In the genomic region with DNA sequence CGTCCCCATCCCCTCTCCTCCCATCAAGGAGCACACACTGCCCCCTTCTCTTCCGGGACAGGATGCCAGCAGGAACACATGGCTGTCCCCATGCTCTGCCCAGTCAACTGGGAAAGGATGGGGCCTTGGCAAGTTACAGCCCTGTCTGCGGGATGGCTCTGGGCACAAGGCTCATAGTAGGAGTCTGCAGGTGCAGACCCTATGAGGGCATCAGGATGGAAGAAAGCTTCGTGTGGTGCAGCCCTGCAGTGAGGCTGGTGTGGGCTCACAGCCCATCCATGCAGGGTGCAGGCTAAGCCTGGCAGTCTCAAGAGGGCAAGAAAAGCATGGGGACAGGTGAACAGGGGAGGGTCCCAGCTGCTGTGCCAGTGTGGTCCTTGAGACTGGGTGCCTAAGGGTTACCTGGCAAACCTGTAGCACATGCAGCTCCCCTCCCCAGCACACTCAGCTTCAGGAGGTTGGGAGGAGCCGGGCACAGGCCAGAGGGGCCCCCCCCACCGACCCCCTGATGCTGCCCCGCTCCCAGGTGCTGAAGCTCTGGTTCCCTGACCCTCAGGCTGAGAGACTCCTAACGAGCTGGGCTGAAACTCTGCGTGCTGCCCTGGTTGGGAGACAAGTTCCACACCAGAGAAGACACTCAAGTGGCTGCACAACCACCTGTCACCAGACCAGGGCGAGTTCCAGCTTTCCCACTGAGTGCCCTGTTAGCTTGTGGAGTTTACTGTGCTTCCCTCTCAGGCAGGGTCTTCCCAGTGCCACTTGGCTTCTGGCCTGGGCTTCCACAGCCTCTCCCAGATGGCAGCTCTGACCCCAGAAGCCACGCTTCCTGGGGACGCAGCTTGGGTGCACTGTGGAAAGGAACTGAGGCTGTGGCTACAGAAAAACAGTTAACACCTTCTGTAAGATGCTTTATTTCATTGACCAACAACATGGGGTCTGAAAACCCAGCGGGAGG, we compare ENCODE assay signal across 1 cellular context.
TF ChIP-seq lines count a peak whose summit lies in the region.

No MANE protein-coding gene starts in this region.

TF ChIP-seq in SK-N-SH, 30 proteins besides CTCF, POLR2A, EP300 and RAD21 (continued from another document):
- no peak for TF ChIP-seq TCF12 (IDR thresholded peaks at IDR 0.05)
- TF ChIP-seq RXRA (IDR thresholded peaks at IDR 0.05; ENCODE audit: borderline replicate concordance, low read depth), result no peak
- no peak for TF ChIP-seq IRF3 (IDR thresholded peaks at IDR 0.05; ENCODE audit: low read depth, low read length)
- TF ChIP-seq MEF2A (IDR thresholded peaks at IDR 0.05; ENCODE audit: borderline replicate concordance, low read depth), result no peak
- TF ChIP-seq GABPA (IDR thresholded peaks at IDR 0.05; ENCODE audit: low read depth), result no peak
